ENCODE assay signal across 8 cellular contexts in the genomic region with DNA sequence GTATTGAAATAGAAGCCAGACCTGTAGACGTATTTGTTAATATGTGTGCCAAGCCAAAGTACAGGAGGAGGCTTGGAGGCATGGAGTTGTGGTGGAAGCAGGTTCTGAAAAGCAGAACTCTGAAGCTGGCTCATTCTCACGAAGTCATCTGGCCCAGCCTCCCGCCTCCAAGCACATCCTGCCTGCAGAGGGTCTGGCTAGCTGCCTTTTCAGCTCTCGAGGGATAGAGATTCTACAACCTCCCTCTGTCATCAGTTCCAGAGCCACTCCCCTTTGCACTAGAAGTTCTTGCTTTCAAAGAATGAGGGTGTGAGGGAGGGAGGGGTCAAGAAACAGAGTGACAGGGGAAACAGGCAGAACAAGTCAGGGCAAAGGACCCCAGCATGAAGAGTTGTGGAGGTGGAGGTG.
DNase-seq lines count a peak whose midpoint lies in the region; ATAC-seq and TF ChIP-seq lines count a peak whose summit lies in the region.

No MANE protein-coding gene starts in this region.

- peaks cover 14 to 21% of the 10 kb centered on the region in 2 donors for H3K36me3 Mint-ChIP-seq in CD14-positive monocyte
- no peaks in the 10 kb centered on the region for H3K36me3 Mint-ChIP-seq in CD4-positive, alpha-beta T cell (ENCODE audit: low read depth)

- no peak overlapping the region for H3K4me3 Mint-ChIP-seq in CD14-positive monocyte
- H3K4me3 Mint-ChIP-seq in CD4-positive, alpha-beta T cell: no peak overlapping the region

- H3K4me1 Mint-ChIP-seq in CD14-positive monocyte: peaks cover 20% of the 10 kb centered on the region
- H3K4me1 Mint-ChIP-seq in CD4-positive, alpha-beta T cell (ENCODE audit: low read depth): peaks cover 8% of the 10 kb centered on the region

- TF ChIP-seq POLR2A in GM19193 (IDR thresholded peaks at IDR 0.05; ENCODE audit: extremely low read depth, insufficient read depth, insufficient read length): peak; percentile 27

- no peak for TF ChIP-seq CTCF in CD14-positive monocyte (IDR thresholded peaks at IDR 0.05)
- no peak for TF ChIP-seq CTCF in CD4-positive, alpha-beta T cell (IDR thresholded peaks at IDR 0.05)

- intact Hi-C loops in CD14-positive monocyte (cut with micrococcal nuclease) (no loop called here), head of caudate nucleus (cut with DNase I) (no loop called here)
- intact Hi-C loops in CD4-positive, alpha-beta T cell (cut with DNase I, micrococcal nuclease): no loop called here

- H3K9me3 Mint-ChIP-seq in CD14-positive monocyte: no peaks in the 10 kb centered on the region
- no peaks in the 10 kb centered on the region for H3K9me3 Mint-ChIP-seq in CD4-positive, alpha-beta T cell

- no peak overlapping the region for H3K27ac ChIP-seq in CD4-positive, alpha-beta T cell (ENCODE audit: low read depth, low read length)

- POLR2A ChIA-PET in CD4-positive, alpha-beta T cell (lab: Charles Lee): no interaction called here

- peaks cover 0 to 3% (median 0%) of the 10 kb centered on the region in 3 donors for H3K27me3 Mint-ChIP-seq in CD14-positive monocyte (ENCODE audit: low read depth in 3 of 3)
- H3K27me3 Mint-ChIP-seq in CD4-positive, alpha-beta T cell: no peaks in the 10 kb centered on the region

- CTCF ChIA-PET in CD4-positive, alpha-beta T cell (lab: Charles Lee): no interaction called here

- DNase-seq in CD14-positive monocyte (ENCODE audit: low spot score) (no peak), NCI-H69 (lab: John Stamatoyannopoulos, UW) (peak; percentile 30), head of caudate nucleus (peak in 36 of 42 donors; percentile 11 to 69 (median 45)), renal cortical epithelial cell (ENCODE audit: low read depth) (peak; percentile 18), NCI-H2081 (lab: John Stamatoyannopoulos, UW) (no peak)
- no peak for DNase-seq in stimulated activated CD4-positive, alpha-beta T cell treated with anti-CD3 and anti-CD28 coated beads, Interleukin-4, amount 100 ng/mL, for 1 hour
- DNase-seq in CD4-positive, alpha-beta T cell: no peak

- no peaks in the 10 kb centered on the region for H3K27me3 ChIP-seq in CD4-positive, alpha-beta T cell (ENCODE audit: control insufficient read depth, insufficient read depth, low read length)

- no peaks in the 10 kb centered on the region for H3K9me3 ChIP-seq in CD4-positive, alpha-beta T cell (ENCODE audit: control insufficient read depth, low read length)

- no peak for ATAC-seq in CD4-positive, alpha-beta T cell (ENCODE audit: poor library complexity)

- peak overlapping the region in 4 of 7 donors; percentile 1 to 73 (median 34) for H3K27ac Mint-ChIP-seq in CD14-positive monocyte
- no peak overlapping the region for H3K27ac Mint-ChIP-seq in CD4-positive, alpha-beta T cell

Comparison
In these comparisons a context has a peak if more than half of its experiments do, and no peak if none do; other contexts are left out.
1. DNase-seq: peak in NCI-H69 (single experiment), head of caudate nucleus (36 of 42) and renal cortical epithelial cell (single experiment); none in CD14-positive monocyte (single experiment), NCI-H2081 (0 of 2), stimulated activated CD4-positive, alpha-beta T cell treated with anti-CD3 and anti-CD28 coated beads, Interleukin-4, amount 100 ng/mL, for 1 hour (single experiment) and CD4-positive, alpha-beta T cell (0 of 10).